8 cellular contexts compared by ENCODE assay signal in genomic region chr6:25137497-25137896, GRCh38.
DNase-seq lines count a peak whose midpoint lies in the region; ATAC-seq and TF ChIP-seq lines count a peak whose summit lies in the region.

No MANE protein-coding gene starts in this region.

- H3K36me3 Mint-ChIP-seq in activated naive CD4-positive, alpha-beta T cell treated with anti-CD3 and anti-CD28 coated beads for 36 hours (ENCODE audit: low read depth): peaks cover 52% of the 10 kb centered on the region
- peaks cover 49% of the 10 kb centered on the region for H3K36me3 Mint-ChIP-seq in activated naive CD8-positive, alpha-beta T cell treated with anti-CD3 and anti-CD28 coated beads for 36 hours

- H3K27ac Mint-ChIP-seq in activated naive CD4-positive, alpha-beta T cell treated with anti-CD3 and anti-CD28 coated beads for 36 hours: peak overlapping the region; percentile 98
- peak overlapping the region; percentile 96 for H3K27ac Mint-ChIP-seq in activated naive CD8-positive, alpha-beta T cell treated with anti-CD3 and anti-CD28 coated beads for 36 hours

- no peak for TF ChIP-seq EP300 in upper lobe of left lung (IDR thresholded peaks at IDR 0.05)

- intact Hi-C loops in activated naive CD4-positive, alpha-beta T cell treated with anti-CD3 and anti-CD28 coated beads for 36 hours (cut with micrococcal nuclease): loop anchor here (5.0 kb wide), 1 partner anchor 270 kb away; no protein-coding TSS in a partner anchor

- H3K36me3 ChIP-seq in upper lobe of left lung: no peaks in the 10 kb centered on the region

- H3K4me1 Mint-ChIP-seq in activated naive CD4-positive, alpha-beta T cell treated with anti-CD3 and anti-CD28 coated beads for 36 hours (ENCODE audit: low read depth): peaks cover 49% of the 10 kb centered on the region
- peaks cover 21% of the 10 kb centered on the region for H3K4me1 Mint-ChIP-seq in activated naive CD8-positive, alpha-beta T cell treated with anti-CD3 and anti-CD28 coated beads for 36 hours

- H3K27ac ChIP-seq in layer of hippocampus (ENCODE audit: low read depth, low read length) (peak overlapping the region; percentile 1), upper lobe of left lung (peak overlapping the region; percentile 84 to 92 (median 88))

- CTCF ChIA-PET in activated naive CD4-positive, alpha-beta T cell treated with anti-CD3 and anti-CD28 coated beads for 36 hours (lab: Charles Lee): no interaction called here

- no peaks in the 10 kb centered on the region for H3K27me3 ChIP-seq in layer of hippocampus (ENCODE audit: control insufficient read depth, insufficient read depth, low read length)
- no peaks in the 10 kb centered on the region for H3K27me3 ChIP-seq in upper lobe of left lung

- 22 to 27% methylated on average over 6 of the region's 6 CpGs for WGBS in upper lobe of left lung, 2 donors

- H3K9me3 Mint-ChIP-seq in activated naive CD4-positive, alpha-beta T cell treated with anti-CD3 and anti-CD28 coated beads for 36 hours: peaks cover 17% of the 10 kb centered on the region
- peaks cover 11% of the 10 kb centered on the region for H3K9me3 Mint-ChIP-seq in activated naive CD8-positive, alpha-beta T cell treated with anti-CD3 and anti-CD28 coated beads for 36 hours

- no peaks in the 10 kb centered on the region for H3K9me3 ChIP-seq in upper lobe of left lung

- H3K4me1 ChIP-seq in upper lobe of left lung: peaks cover 3 to 29% (median 22%) of the 10 kb centered on the region in 4 donors

- DNase-seq in activated naive CD4-positive, alpha-beta T cell treated with anti-CD3 and anti-CD28 coated beads for 36 hours: no peak
- no peak for DNase-seq in activated naive CD4-positive, alpha-beta T cell treated with anti-CD3 and anti-CD28 coated beads, Interleukin-2, amount 50 U/mL, for 16 hours
- no peak for DNase-seq in activated naive CD8-positive, alpha-beta T cell treated with anti-CD3 and anti-CD28 coated beads for 36 hours
- DNase-seq in upper lobe of left lung (no peak), HT-29 (ENCODE audit: low spot score) (no peak)

- H3K4me3 ChIP-seq in upper lobe of left lung: peak overlapping the region in 3 of 4 donors; percentile 30 to 52 (median 48)

- ATAC-seq in upper lobe of left lung (ENCODE audit: low FRiP score in 2 of 2): peak in 1 of 2 donors; percentile 55
- ATAC-seq in GM21447 (IDR thresholded peaks at IDR 0.05; ENCODE audit: unreplicated experiment): no peak
- no peak for ATAC-seq in HG03175 (IDR thresholded peaks at IDR 0.05; ENCODE audit: unreplicated experiment)

- TF ChIP-seq POLR2A in upper lobe of left lung (IDR thresholded peaks at IDR 0.05): no peak

- no peaks in the 10 kb centered on the region for H3K27me3 Mint-ChIP-seq in activated naive CD4-positive, alpha-beta T cell treated with anti-CD3 and anti-CD28 coated beads for 36 hours (ENCODE audit: low read depth)
- no peaks in the 10 kb centered on the region for H3K27me3 Mint-ChIP-seq in activated naive CD8-positive, alpha-beta T cell treated with anti-CD3 and anti-CD28 coated beads for 36 hours

- peak overlapping the region; percentile 88 for H3K4me3 Mint-ChIP-seq in activated naive CD4-positive, alpha-beta T cell treated with anti-CD3 and anti-CD28 coated beads for 36 hours
- peak overlapping the region; percentile 89 for H3K4me3 Mint-ChIP-seq in activated naive CD8-positive, alpha-beta T cell treated with anti-CD3 and anti-CD28 coated beads for 36 hours

- no peak for TF ChIP-seq CTCF in upper lobe of left lung (IDR thresholded peaks at IDR 0.05)
